Comparison of ENCODE assay signal across 17 cellular contexts in genomic region chr4:28772066-28772465, GRCh38.
DNase-seq lines count a peak whose midpoint lies in the region; ATAC-seq, FAIRE-seq and TF ChIP-seq lines count a peak whose summit lies in the region.
"Had no signal": no experiment of that assay in that cellular context is flagged by ENCODE, and none has a peak within 500 bp of the region (broad histone marks: within the 10 kb centered on the region; RNA-seq: fewer than 3 reads in every experiment).

No MANE protein-coding gene starts in this region.

- ATAC-seq in GM18873 (IDR thresholded peaks at IDR 0.05; ENCODE audit: low FRiP score, unreplicated experiment): no peak
- ATAC-seq in CD8-positive, alpha-beta T cell: no peak
- ATAC-seq: activated CD4-positive, alpha-beta T cell treated with anti-CD3 and anti-CD28 coated beads for 36 hours; stimulated activated naive B cell treated with anti-CD40 and anti-IgM and Interleukin-4, amounts not matched to agents 10 μg/mL and 1 μg/mL and 100 μg/mL, for 72 hours had no signal

- no peaks in the 10 kb centered on the region for H3K9me3 ChIP-seq in neural cell (ENCODE audit: low read length)
- no peaks in the 10 kb centered on the region for H3K9me3 ChIP-seq in CD8-positive, alpha-beta T cell (ENCODE audit: low read length)
- no peaks in the 10 kb centered on the region for H3K9me3 ChIP-seq in kidney (ENCODE audit: control insufficient read depth in 1 of 2, low read length in 2 of 2)
- H3K9me3 ChIP-seq in uterus: no peaks in the 10 kb centered on the region

- H3K9ac ChIP-seq in neural cell (ENCODE audit: low read length) (no peak overlapping the region), kidney (ENCODE audit: low read length in 2 of 2) (no peak overlapping the region)

- no peaks in the 10 kb centered on the region for H3K9me2 ChIP-seq in neural cell (ENCODE audit: insufficient read depth, low read length)

- H3K36me3 Mint-ChIP-seq in CD8-positive, alpha-beta T cell: no peaks in the 10 kb centered on the region
- H3K36me3 Mint-ChIP-seq: activated naive CD8-positive, alpha-beta T cell treated with anti-CD3 and anti-CD28 coated beads, Interleukin-2, amount 10 ng/mL, durations not matched to agents 7 days and 5 days; CD14-positive monocyte; stimulated activated naive B cell treated with anti-CD40 and anti-IgM and Interleukin-4, amounts not matched to agents 10 μg/mL and 1 μg/mL and 100 μg/mL, for 72 hours had no signal

- H3K4me1 ChIP-seq in CD8-positive, alpha-beta T cell (ENCODE audit: insufficient read depth, low read length): no peaks in the 10 kb centered on the region
- H3K4me1 ChIP-seq in kidney (ENCODE audit: control insufficient read depth in 1 of 2, insufficient read depth in 1 of 2, low read depth in 1 of 2, low read length in 2 of 2): no peaks in the 10 kb centered on the region
- no peaks in the 10 kb centered on the region for H3K4me1 ChIP-seq in uterus

- H3K4me1 Mint-ChIP-seq in CD8-positive, alpha-beta T cell (ENCODE audit: low read depth): no peaks in the 10 kb centered on the region
- H3K4me1 Mint-ChIP-seq: activated CD4-positive, alpha-beta T cell treated with anti-CD3 and anti-CD28 coated beads for 36 hours; activated naive CD8-positive, alpha-beta T cell treated with anti-CD3 and anti-CD28 coated beads, Interleukin-2, amount 10 ng/mL, durations not matched to agents 7 days and 5 days; CD14-positive monocyte; stimulated activated naive B cell treated with anti-CD40 and anti-IgM and Interleukin-4, amounts not matched to agents 10 μg/mL and 1 μg/mL and 100 μg/mL, for 72 hours had no signal

- H3K4me2 ChIP-seq in neural cell (ENCODE audit: low read length): no peak overlapping the region

- H3K27me3 ChIP-seq in neural cell (ENCODE audit: insufficient read depth, low read depth, low read length): no peaks in the 10 kb centered on the region
- no peaks in the 10 kb centered on the region for H3K27me3 ChIP-seq in CD8-positive, alpha-beta T cell (ENCODE audit: insufficient read depth, low read length)
- no peaks in the 10 kb centered on the region for H3K27me3 ChIP-seq in uterus

- no peaks in the 10 kb centered on the region for H3K79me2 ChIP-seq in neural cell (replicated peaks; ENCODE audit: insufficient read depth, low read length)

- no peak overlapping the region for H2AFZ ChIP-seq in neural cell (ENCODE audit: low read depth, low read length)

- CTCF ChIA-PET in CD8-positive, alpha-beta T cell (lab: Charles Lee): no interaction called here

- FAIRE-seq in kidney (lab: Jason Lieb, UNC): no peak
- FAIRE-seq: frontal cortex had no signal

- no peaks in the 10 kb centered on the region for H3F3A ChIP-seq in neural cell (ENCODE audit: insufficient read depth, low read length, poor library complexity, severe bottlenecking)

- peak; percentile 23 for DNase-seq in Caki2 (ENCODE audit: low read depth)
- peak; percentile 52 for DNase-seq in M059J (ENCODE audit: low read depth)
- DNase-seq in epithelial cell of proximal tubule (ENCODE audit: low read depth): peak; percentile 4
- DNase-seq in CD8-positive, alpha-beta T cell: no peak
- DNase-seq in kidney: no peak
- no peak for DNase-seq in uterus
- DNase-seq: activated CD4-positive, alpha-beta T cell treated with anti-CD3 and anti-CD28 coated beads for 36 hours; activated naive CD8-positive, alpha-beta T cell treated with anti-CD3 and anti-CD28 coated beads, Interleukin-2, amount 10 ng/mL, durations not matched to agents 7 days and 5 days; cortex of kidney; KG1; NCI-H1694; NCI-H526 treated with DMSO at 0.1 percent for 48 hours; stimulated activated naive B cell treated with anti-CD40 and anti-IgM and Interleukin-4, amounts not matched to agents 10 μg/mL and 1 μg/mL and 100 μg/mL, for 72 hours had no signal

- no peak for TF ChIP-seq EP300 in neural cell (conservative IDR thresholded peaks at IDR 0.05; ENCODE audit: poor library complexity, severe bottlenecking)

- TF ChIP-seq RAD21 in neural cell (conservative IDR thresholded peaks at IDR 0.05): no peak

- in situ Hi-C loops in Caki2 (cut with HindIII; ENCODE audit: low pct_unique_long_range_greater_than_20kb, low sequenced_read_pairs): no loop called here

- H3K27ac ChIP-seq in neural cell (ENCODE audit: low read length) (peak overlapping the region; percentile 18), kidney (ENCODE audit: low read depth in 2 of 2, low read length in 2 of 2) (no peak overlapping the region), uterus (no peak overlapping the region)
- H3K27ac ChIP-seq in CD8-positive, alpha-beta T cell (ENCODE audit: low read depth, low read length): no peak overlapping the region

- H3K36me3 ChIP-seq in neural cell (ENCODE audit: insufficient read depth, low read length): no peaks in the 10 kb centered on the region
- no peaks in the 10 kb centered on the region for H3K36me3 ChIP-seq in CD8-positive, alpha-beta T cell (ENCODE audit: insufficient read depth, low read length)
- H3K36me3 ChIP-seq in kidney (ENCODE audit: control insufficient read depth in 1 of 2, insufficient read depth in 2 of 2, low read length in 2 of 2): no peaks in the 10 kb centered on the region
- no peaks in the 10 kb centered on the region for H3K36me3 ChIP-seq in uterus

- H3K4me3 ChIP-seq in epithelial cell of proximal tubule (ENCODE audit: low read depth, low read length): no peak overlapping the region
- H3K4me3 ChIP-seq in neural cell (ENCODE audit: low read length): no peak overlapping the region
- H3K4me3 ChIP-seq in CD8-positive, alpha-beta T cell (ENCODE audit: low read depth, low read length): no peak overlapping the region
- no peak overlapping the region for H3K4me3 ChIP-seq in kidney (ENCODE audit: low read length in 2 of 2)
- H3K4me3 ChIP-seq in uterus: no peak overlapping the region

- no peak overlapping the region for H3K27ac Mint-ChIP-seq in CD8-positive, alpha-beta T cell
- H3K27ac Mint-ChIP-seq: activated CD4-positive, alpha-beta T cell treated with anti-CD3 and anti-CD28 coated beads for 36 hours; activated naive CD8-positive, alpha-beta T cell treated with anti-CD3 and anti-CD28 coated beads, Interleukin-2, amount 10 ng/mL, durations not matched to agents 7 days and 5 days; CD14-positive monocyte; stimulated activated naive B cell treated with anti-CD40 and anti-IgM and Interleukin-4, amounts not matched to agents 10 μg/mL and 1 μg/mL and 100 μg/mL, for 72 hours had no signal

- H3K27me3 Mint-ChIP-seq in CD8-positive, alpha-beta T cell (ENCODE audit: low read depth): no peaks in the 10 kb centered on the region
- H3K27me3 Mint-ChIP-seq: activated CD4-positive, alpha-beta T cell treated with anti-CD3 and anti-CD28 coated beads for 36 hours; activated naive CD8-positive, alpha-beta T cell treated with anti-CD3 and anti-CD28 coated beads, Interleukin-2, amount 10 ng/mL, durations not matched to agents 7 days and 5 days; stimulated activated naive B cell treated with anti-CD40 and anti-IgM and Interleukin-4, amounts not matched to agents 10 μg/mL and 1 μg/mL and 100 μg/mL, for 72 hours had no signal

- peaks cover 13% of the 10 kb centered on the region for H3K9me3 Mint-ChIP-seq in CD8-positive, alpha-beta T cell
- H3K9me3 Mint-ChIP-seq: activated naive CD8-positive, alpha-beta T cell treated with anti-CD3 and anti-CD28 coated beads, Interleukin-2, amount 10 ng/mL, durations not matched to agents 7 days and 5 days; stimulated activated naive B cell treated with anti-CD40 and anti-IgM and Interleukin-4, amounts not matched to agents 10 μg/mL and 1 μg/mL and 100 μg/mL, for 72 hours had no signal

- H3K4me3 Mint-ChIP-seq in CD8-positive, alpha-beta T cell: no peak overlapping the region
- H3K4me3 Mint-ChIP-seq: activated CD4-positive, alpha-beta T cell treated with anti-CD3 and anti-CD28 coated beads for 36 hours; activated naive CD8-positive, alpha-beta T cell treated with anti-CD3 and anti-CD28 coated beads, Interleukin-2, amount 10 ng/mL, durations not matched to agents 7 days and 5 days; CD14-positive monocyte; stimulated activated naive B cell treated with anti-CD40 and anti-IgM and Interleukin-4, amounts not matched to agents 10 μg/mL and 1 μg/mL and 100 μg/mL, for 72 hours had no signal

- no peak for TF ChIP-seq POLR2A in uterus (IDR thresholded peaks at IDR 0.05)

- H4K20me1 ChIP-seq in neural cell (ENCODE audit: insufficient read depth): no peaks in the 10 kb centered on the region

- POLR2A ChIA-PET in CD8-positive, alpha-beta T cell (lab: Charles Lee): no interaction called here

- intact Hi-C loops in CD8-positive, alpha-beta T cell (cut with DNase I, micrococcal nuclease): no loop called here
- intact Hi-C loops in kidney (cut with DNase I): no loop called here
- intact Hi-C loops in uterus (cut with DNase I; ENCODE audit: low total_unique reads): no loop called here

- TF ChIP-seq CTCF in epithelial cell of proximal tubule (conservative IDR thresholded peaks at IDR 0.05; ENCODE audit: low read depth, low read length) (no peak), neural cell (IDR thresholded peaks at IDR 0.05; ENCODE audit: poor library complexity, severe bottlenecking) (no peak), kidney (IDR thresholded peaks at IDR 0.05; ENCODE audit: borderline replicate concordance, extremely low read depth, insufficient read depth) (no peak), uterus (IDR thresholded peaks at IDR 0.05) (no peak)
- TF ChIP-seq CTCF in CD8-positive, alpha-beta T cell (IDR thresholded peaks at IDR 0.05): no peak

TF ChIP-seq in neural cell, 6 proteins besides CTCF, POLR2A, EP300 and RAD21 (continues in another document):
- no peak for TF ChIP-seq MXI1 (conservative IDR thresholded peaks at IDR 0.05; ENCODE audit: poor library complexity, severe bottlenecking)
- TF ChIP-seq POLR2AphosphoS5 (IDR thresholded peaks at IDR 0.05): no peak

Comparison
In these comparisons a context has a peak if more than half of its experiments do, and no peak if none do; other contexts are left out.
1. DNase-seq: peak in Caki2 (single experiment), M059J (single experiment) and epithelial cell of proximal tubule (single experiment); none in CD8-positive, alpha-beta T cell (0 of 7), kidney (single experiment) and uterus (0 of 2).